In the genomic region with DNA sequence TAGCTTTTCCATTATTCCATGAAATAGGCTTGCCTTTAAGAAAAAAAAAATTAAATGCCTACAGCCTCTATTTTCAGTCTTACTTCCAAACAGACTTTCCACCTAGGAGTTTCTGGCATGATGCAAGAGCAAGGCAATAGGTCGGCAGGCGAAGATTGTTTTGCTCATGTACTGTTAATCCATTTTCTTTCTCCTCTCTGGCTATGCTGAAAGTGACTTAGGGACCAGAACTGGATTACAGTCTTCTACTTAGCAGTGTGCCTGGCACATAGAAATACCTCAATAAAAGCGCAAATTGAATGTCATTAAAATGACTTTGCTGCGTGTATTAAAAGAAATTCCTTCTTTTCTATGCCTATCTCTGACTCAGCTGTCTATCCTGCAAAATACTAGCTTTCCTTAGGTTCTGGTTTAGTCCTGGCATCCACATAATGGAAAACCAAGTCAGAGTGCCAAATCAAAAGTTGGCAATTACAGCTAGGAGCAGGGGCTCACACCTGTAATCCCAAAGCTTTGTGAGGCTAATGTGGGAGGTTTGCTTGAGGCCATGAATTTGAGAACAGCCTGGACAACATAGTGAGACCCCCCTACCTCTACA, we compare ENCODE assay signal across 18 cellular contexts. TPM values are rescaled to one million over a fixed set of nuclear protein-coding genes. Genes with fewer than 3 reads are reported as not detected.
A peak's percentile ranks its signal among the peaks of the same experiment; 100 is the strongest.
DNase-seq lines count a peak whose midpoint lies in the region; ATAC-seq and TF ChIP-seq lines count a peak whose summit lies in the region.
"Had no signal": no experiment of that assay in that cellular context is flagged by ENCODE, and none has a peak within 500 bp of the region (broad histone marks: within the 10 kb centered on the region; RNA-seq: fewer than 3 reads in every experiment).

No MANE protein-coding gene starts in this region.

- no peaks in the 10 kb centered on the region for H4K20me1 ChIP-seq in HCT116 (ENCODE audit: insufficient read depth)
- H4K20me1 ChIP-seq: BLaER1 had no signal

- H3K27ac ChIP-seq in HCT116 (ENCODE audit: low read depth, low read length) (no peak overlapping the region), suprapubic skin (no peak overlapping the region)
- H3K27ac ChIP-seq: BLaER1, HL-60 had no signal

- H3K9me3 ChIP-seq in HCT116 (ENCODE audit: control insufficient read depth in 1 of 2, insufficient read depth in 1 of 2, low read depth in 1 of 2, low read length in 2 of 2) = no peaks in the 10 kb centered on the region
- no peaks in the 10 kb centered on the region for H3K9me3 ChIP-seq in suprapubic skin

- H3K4me1 Mint-ChIP-seq in osteocyte (ENCODE audit: unreplicated experiment) = peaks cover 1% of the 10 kb centered on the region

- ATAC-seq in HCT116 (no peak), HG03342 (IDR thresholded peaks at IDR 0.05; ENCODE audit: unreplicated experiment) (no peak)

- H3K27ac Mint-ChIP-seq in osteocyte (ENCODE audit: unreplicated experiment) = peak overlapping the region; percentile 33
- H3K27ac Mint-ChIP-seq: CD8-positive, alpha-beta memory T cell had no signal

- no peak overlapping the region for H3K4me2 ChIP-seq in HCT116 (ENCODE audit: low read length)
- H3K4me2 ChIP-seq: BLaER1 had no signal

- H2AFZ ChIP-seq in HCT116 (ENCODE audit: low read depth, low read length, poor library complexity, severe bottlenecking) = no peak overlapping the region

- CTCF ChIA-PET in HCT116 (lab: Charles Lee) = no interaction called here

- WGBS in suprapubic skin = 72% methylated on average over 4 of the region's 4 CpGs

- BruUV-seq in HCT116 (replicated peaks; lab: Mats Ljungman, UMichigan) = no TSS peak

- no peaks in the 10 kb centered on the region for H3K27me3 Mint-ChIP-seq in osteocyte (ENCODE audit: unreplicated experiment)
- H3K27me3 Mint-ChIP-seq: CD8-positive, alpha-beta memory T cell had no signal

- H3K36me3 ChIP-seq in HCT116 (ENCODE audit: control insufficient read depth in 1 of 2, insufficient read depth in 2 of 2, low read length in 2 of 2) = no peaks in the 10 kb centered on the region
- H3K36me3 ChIP-seq in suprapubic skin = peaks cover 14% of the 10 kb centered on the region

- H3K9me3 Mint-ChIP-seq in osteocyte (ENCODE audit: unreplicated experiment) = peaks cover 5% of the 10 kb centered on the region

- no peak for TF ChIP-seq EP300 in suprapubic skin (IDR thresholded peaks at IDR 0.05)

- H3K4me3 ChIP-seq in HCT116 (replicated peaks in 1 of 2; ENCODE audit: low read depth in 1 of 2, low read length in 2 of 2) (no peak overlapping the region), choroid plexus epithelial cell (ENCODE audit: low read depth, low read length) (no peak overlapping the region), suprapubic skin (no peak overlapping the region)
- H3K4me3 ChIP-seq: BLaER1 had no signal

- no peak overlapping the region for H3K9ac ChIP-seq in HCT116 (ENCODE audit: low read length)
- H3K9ac ChIP-seq: BLaER1 had no signal

- TF ChIP-seq POLR2A in HCT116 (IDR thresholded peaks at IDR 0.05; ENCODE audit: borderline replicate concordance, extremely low read depth, insufficient read depth, insufficient read length) (no peak), suprapubic skin (IDR thresholded peaks at IDR 0.05) (no peak)

- H3K79me2 ChIP-seq in HCT116 (ENCODE audit: insufficient read depth, low read length) = no peaks in the 10 kb centered on the region

- RAD21 ChIA-PET in HCT116 (lab: Charles Lee; ENCODE audit: low non-redundant PET in 1 of 2, low total read pairs in 2 of 2, uncharacterized antibody in 2 of 2, unreplicated experiment in 2 of 2) = no interaction called here

- no peaks in the 10 kb centered on the region for H3K9me2 ChIP-seq in HCT116 (ENCODE audit: insufficient read depth)

- H3K4me1 ChIP-seq in HCT116 (ENCODE audit: control insufficient read depth in 1 of 2, insufficient read depth in 2 of 2, low read length in 2 of 2) (peaks cover 6 to 11% of the 10 kb centered on the region in 2 experiments; a peak in 3 of 4 replicates), suprapubic skin (peaks cover 4% of the 10 kb centered on the region)
- H3K4me1 ChIP-seq: BLaER1 had no signal

- POLR2A ChIA-PET in HCT116 (lab: Charles Lee) = no interaction called here

- DNase-seq in HCT116 (ENCODE audit: low read depth, low spot score) (no peak), OCI-M1 (lab: John Stamatoyannopoulos, UW) (peak; percentile 62), choroid plexus epithelial cell (ENCODE audit: low read depth) (peak; percentile 60), osteocyte (ENCODE audit: extremely low spot score, unreplicated experiment) (no peak), suprapubic skin (ENCODE audit: low spot score in 2 of 2) (no peak)
- no peak for DNase-seq in activated CD4-positive, alpha-beta T cell treated with anti-CD3 and anti-CD28 coated beads, Interleukin-2, amount 50 U/mL, for 48 hours
- DNase-seq: CD8-positive, alpha-beta memory T cell; DND-41; GDM1; H9; MV-4-11; NCI-H1436; NCI-H2029 treated with DMSO at 0.1 percent for 48 hours; NCI-H510A treated with DMSO at 0.1 percent for 48 hours; SHP77 treated with DMSO at 0.1 percent for 48 hours had no signal

- TF ChIP-seq CTCF in HCT116 (IDR thresholded peaks at IDR 0.05 in 2 of 3, conservative IDR thresholded peaks at IDR 0.05 in 1 of 3; ENCODE audit: borderline replicate concordance in 1 of 3, insufficient read depth in 1 of 3, low read depth in 2 of 3, low read length in 2 of 3) = no peak
- no peak for TF ChIP-seq CTCF in choroid plexus epithelial cell (conservative IDR thresholded peaks at IDR 0.05; ENCODE audit: low read depth, low read length)
- no peak for TF ChIP-seq CTCF in osteocyte (IDR thresholded peaks at IDR 0.05)
- TF ChIP-seq CTCF in suprapubic skin (IDR thresholded peaks at IDR 0.05) = no peak

- no peak for TF ChIP-seq RAD21 in HCT116 (IDR thresholded peaks at IDR 0.05; ENCODE audit: low read depth)

- H3K27me3 ChIP-seq in HCT116 (ENCODE audit: insufficient read depth, low read length) (no peaks in the 10 kb centered on the region), suprapubic skin (no peaks in the 10 kb centered on the region)
- H3K27me3 ChIP-seq: BLaER1 had no signal

- no peak overlapping the region for H3K4me3 Mint-ChIP-seq in osteocyte (ENCODE audit: unreplicated experiment)
- H3K4me3 Mint-ChIP-seq: CD8-positive, alpha-beta memory T cell; H9 had no signal

- peaks cover 46% of the 10 kb centered on the region for H3K36me3 Mint-ChIP-seq in osteocyte (ENCODE audit: unreplicated experiment)

- intact Hi-C loops in HCT116 (cut with micrococcal nuclease) = no loop called here

TF ChIP-seq in HCT116, 20 proteins besides CTCF, POLR2A, EP300 and RAD21:
- TF ChIP-seq YY1 (IDR thresholded peaks at IDR 0.05; ENCODE audit: extremely low read depth, insufficient replicate concordance, low read depth, low read length) (no peak), CEBPB (IDR thresholded peaks at IDR 0.05; ENCODE audit: low read depth) (peak; percentile 79)
TF ChIP-seq in HCT116: peak in this region for 1.

RNA-seq across cellular contexts. Expression of gene CC2D2A, which starts 51.9 kb away (rescaled TPM):
- total RNA-seq in HCT116 (2021; ENCODE audit: unreplicated experiment) (13.0 TPM), osteocyte (25.5 and 31.2 TPM in 2 replicates), suprapubic skin (10 to 100 TPM in 1 of 4 donors, 1 to 10 TPM in 3; 2.8 to 12.5 (median 7.9) TPM)
- 4.3 and 8.1 TPM in 2 replicates for polyA plus RNA-seq in HCT116 (2012)
- total RNA-seq: CD8-positive, alpha-beta memory T cell had no signal

Comparison
In these comparisons a context has a peak if more than half of its experiments do, and no peak if none do; other contexts are left out.
1. DNase-seq: peak in OCI-M1 (single experiment) and choroid plexus epithelial cell (single experiment); none in HCT116 (single experiment), osteocyte (single experiment), activated CD4-positive, alpha-beta T cell treated with anti-CD3 and anti-CD28 coated beads, Interleukin-2, amount 50 U/mL, for 48 hours (0 of 2) and suprapubic skin (0 of 2).